Comparison of ENCODE assay signal across 9 cellular contexts in the genomic region with DNA sequence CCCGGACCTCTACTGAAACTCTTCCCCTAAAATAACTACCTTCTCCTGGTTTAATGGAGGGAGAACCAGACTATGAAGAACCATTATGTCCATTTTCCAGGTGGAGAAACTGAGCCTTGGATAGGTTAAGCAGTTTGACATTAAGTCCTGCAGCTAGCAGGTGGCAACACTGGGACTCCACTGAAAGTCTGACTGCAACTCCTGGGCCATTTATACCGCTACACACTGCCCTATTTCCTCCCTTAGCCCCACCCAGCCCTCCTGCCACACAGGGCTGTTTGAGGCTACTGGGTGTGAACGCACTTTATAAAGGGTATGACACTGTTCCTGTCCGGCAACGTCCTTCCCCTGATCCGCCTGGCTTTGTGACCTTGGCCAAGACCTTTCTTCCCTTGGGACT. TPM values are rescaled to one million over a fixed set of nuclear protein-coding genes. Genes with fewer than 3 reads are reported as not detected.
DNase-seq lines count a peak whose midpoint lies in the region; ATAC-seq, FAIRE-seq and TF ChIP-seq lines count a peak whose summit lies in the region.
"Had no signal": no experiment of that assay in that cellular context is flagged by ENCODE, and none has a peak within 500 bp of the region (broad histone marks: within the 10 kb centered on the region; RNA-seq: fewer than 3 reads in every experiment).

No MANE protein-coding gene starts in this region.

- 0 out of 2 replicates have a peak, but pooled peaks cover 6% of the 10 kb centered on the region for H3K79me2 ChIP-seq in DOHH2 (ENCODE audit: control insufficient read depth, low read length)

- H3K4me1 Mint-ChIP-seq in effector memory CD8-positive, alpha-beta T cell (ENCODE audit: low read depth in 2 of 2), result peaks cover 11 to 12% of the 10 kb centered on the region in 2 donors

- peaks cover 6% of the 10 kb centered on the region for H3K36me3 Mint-ChIP-seq in effector memory CD8-positive, alpha-beta T cell (ENCODE audit: insufficient read depth)

- H3K27ac ChIP-seq in DOHH2 (ENCODE audit: low read depth, low read length), result peak overlapping the region; percentile 34; the same call in 1 of the 2 replicates
- H3K27ac ChIP-seq in pancreas, result no peak overlapping the region
- H3K27ac ChIP-seq: SK-N-MC had no signal

- no peaks in the 10 kb centered on the region for H3F3A ChIP-seq in DOHH2 (ENCODE audit: control insufficient read depth, insufficient read depth)

- H3K27me3 ChIP-seq in DOHH2 (ENCODE audit: control insufficient read depth, low read length), result no peaks in the 10 kb centered on the region
- no peaks in the 10 kb centered on the region for H3K27me3 ChIP-seq in pancreas

- WGBS in pancreas, 2 donors, result 40 to 41% methylated on average over 6 of the region's 6 CpGs

- H3K36me3 ChIP-seq in DOHH2 (ENCODE audit: control insufficient read depth, low read length) (peaks cover 3% of the 10 kb centered on the region; the same call in 1 of the 2 replicates), pancreas (peaks cover 0 to 6% (median 0%) of the 10 kb centered on the region in 3 donors)

- H3K27me3 Mint-ChIP-seq in effector memory CD8-positive, alpha-beta T cell, result no peaks in the 10 kb centered on the region

- no peak for FAIRE-seq in pancreas (lab: Jason Lieb, UNC)

- H3K4me3 Mint-ChIP-seq in effector memory CD8-positive, alpha-beta T cell, result peak overlapping the region; percentile 85 to 86

- peak overlapping the region; percentile 89 to 94 for H3K27ac Mint-ChIP-seq in effector memory CD8-positive, alpha-beta T cell

- ATAC-seq in effector memory CD8-positive, alpha-beta T cell (replicated peaks), result peak; percentile 66
- ATAC-seq in pancreas, result no peak

- DNase-seq in NAMALWA (ENCODE audit: low spot score) (peak; percentile 75), pancreas (peak in 1 of 6 donors; percentile 22), NCI-H748 (lab: John Stamatoyannopoulos, UW; ENCODE audit: unreplicated experiment) (no peak), SIG-M5 (lab: John Stamatoyannopoulos, UW) (no peak), NCI-H128 (lab: John Stamatoyannopoulos, UW; ENCODE audit: unreplicated experiment) (no peak), retina (no peak)
- no peak for DNase-seq in effector memory CD8-positive, alpha-beta T cell

- H3K4me1 ChIP-seq in DOHH2 (ENCODE audit: control insufficient read depth, low read length), result peaks cover 29% of the 10 kb centered on the region
- H3K4me1 ChIP-seq in pancreas, result peaks cover 4 to 11% (median 4%) of the 10 kb centered on the region in 3 donors

- H3K4me3 ChIP-seq in DOHH2 (ENCODE audit: low read length) (peak overlapping the region; percentile 87), pancreas (peak overlapping the region in 3 of 4 donors; percentile 56 to 83 (median 74))
- H3K4me3 ChIP-seq: SK-N-MC had no signal

- H4K20me1 ChIP-seq in DOHH2 (ENCODE audit: control insufficient read depth, insufficient read depth, low read depth, low read length), result no peaks in the 10 kb centered on the region

- no peaks in the 10 kb centered on the region for H3K9me3 Mint-ChIP-seq in effector memory CD8-positive, alpha-beta T cell

- H3K4me2 ChIP-seq in DOHH2 (ENCODE audit: low read length), result peak overlapping the region; percentile 93

- H3K9me2 ChIP-seq in DOHH2 (replicated peaks; ENCODE audit: control insufficient read depth, low read length), result no peaks in the 10 kb centered on the region

- intact Hi-C loops in pancreas (cut with DNase I), result no loop called here

- TF ChIP-seq CTCF in DOHH2 (IDR thresholded peaks at IDR 0.05; ENCODE audit: low read depth, low read length, poor library complexity, severe bottlenecking) (no peak), pancreas (IDR thresholded peaks at IDR 0.05) (no peak)

- no peaks in the 10 kb centered on the region for H3K9me3 ChIP-seq in DOHH2 (ENCODE audit: control insufficient read depth, insufficient read depth, low read length)
- no peaks in the 10 kb centered on the region for H3K9me3 ChIP-seq in pancreas

RNA-seq across cellular contexts. Expression of a gene that starts 0.5 kb away (rescaled TPM):
- total RNA-seq in pancreas, result 10 to 100 TPM in 5 of 6 donors, 1 to 10 TPM in 1; 7.5 to 16.1 (median 11.9) TPM
- polyA plus RNA-seq in pancreas, result 10 to 100 TPM; 11.7 to 13.5 TPM

RNA-seq across cellular contexts. Expression of a gene that starts 42.5 kb away (rescaled TPM):
- total RNA-seq in pancreas, result 10 to 100 TPM; 13.0 to 24.6 (median 19.4) TPM
- polyA plus RNA-seq in pancreas, result 10 to 100 TPM in 1 of 2 donors, 1 to 10 TPM in 1; 7.9 to 17.0 TPM

RNA-seq across cellular contexts. Expression of a gene that starts 58.0 kb away (rescaled TPM):
- 10 to 100 TPM in 1 of 6 donors, 1 to 10 TPM in 5; 7.4 to 11.3 (median 8.3) TPM for total RNA-seq in pancreas
- 1 to 10 TPM; 5.1 to 7.0 TPM for polyA plus RNA-seq in pancreas
